8 cellular contexts compared by ENCODE assay signal in the genomic region with DNA sequence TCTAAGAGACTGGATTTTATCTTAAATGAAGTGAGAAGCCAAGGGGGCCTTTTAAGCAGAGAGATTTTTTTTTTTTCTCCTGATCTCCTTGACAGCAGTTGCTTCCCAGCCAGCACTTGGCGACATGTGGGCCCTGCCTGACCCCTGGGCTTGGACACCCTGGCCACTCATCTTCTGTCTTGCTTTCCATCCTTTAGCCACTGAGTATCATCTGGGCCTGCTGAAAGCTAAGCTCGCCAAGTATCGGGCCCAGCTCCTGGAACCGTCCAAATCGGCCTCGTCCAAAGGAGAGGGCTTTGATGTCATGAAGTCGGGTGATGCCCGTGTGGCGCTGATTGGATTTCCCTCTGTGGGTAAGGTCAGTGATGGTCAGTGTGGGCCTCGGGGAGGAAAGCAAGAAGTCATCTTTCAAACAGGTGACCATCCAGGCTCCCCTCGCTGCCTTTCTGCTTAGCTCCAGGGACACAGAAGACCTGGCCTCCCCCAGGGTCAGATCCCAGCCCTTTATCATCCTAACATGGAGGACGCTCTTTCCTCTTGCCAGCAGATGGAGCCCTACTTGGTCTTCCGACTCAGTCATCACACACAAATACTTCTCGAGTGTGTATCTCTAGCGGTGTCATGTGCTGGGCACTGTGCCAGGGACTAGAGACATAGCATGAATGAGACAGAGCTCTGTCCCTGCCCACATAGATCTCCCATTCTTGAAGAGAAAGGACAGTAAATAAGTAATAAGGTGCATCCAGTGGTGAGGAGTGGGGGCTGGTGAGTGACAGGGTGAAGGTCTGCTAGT. TPM values are rescaled to one million over a fixed set of nuclear protein-coding genes. Genes with fewer than 3 reads are reported as not detected.
DNase-seq lines count a peak whose midpoint lies in the region; ATAC-seq and TF ChIP-seq lines count a peak whose summit lies in the region.

No MANE protein-coding gene starts in this region.

- WGBS in heart left ventricle, 4 donors, result 74 to 84% (median 77%) methylated on average over 15 of the region's 15 CpGs

- CTCF ChIA-PET in BJ (lab: Yijun Ruan, JAX), result no interaction called here

- peak; percentile 79 for ATAC-seq in SK-N-SH treated with all-trans-retinoic acid at 6 μM for 48 hours
- ATAC-seq in heart left ventricle, result peak; percentile 55 to 83 (median 63)
- peak; percentile 45 for ATAC-seq in upper lobe of right lung
- ATAC-seq in GM21786 (IDR thresholded peaks at IDR 0.05; ENCODE audit: unreplicated experiment), result no peak
- ATAC-seq in GM19023 (IDR thresholded peaks at IDR 0.05; ENCODE audit: unreplicated experiment), result no peak
- ATAC-seq in GM19455 (IDR thresholded peaks at IDR 0.05; ENCODE audit: unreplicated experiment), result no peak

- POLR2A ChIA-PET in BJ (lab: Charles Lee), result no interaction called here

- intact Hi-C loops in heart left ventricle (cut with DNase I), result loop anchor here in 1 of 10 donors (10.0 kb wide), 1 partner anchor 81 kb away; no protein-coding TSS in a partner anchor
- intact Hi-C loops in upper lobe of right lung (cut with DNase I), result no loop called here

- no peaks in the 10 kb centered on the region for H3K27me3 ChIP-seq in BJ (ENCODE audit: control insufficient read depth, insufficient read depth, low read length)
- H3K27me3 ChIP-seq in H7 (ENCODE audit: control insufficient read depth, insufficient read depth, low read length), result no peaks in the 10 kb centered on the region
- no peaks in the 10 kb centered on the region for H3K27me3 ChIP-seq in heart left ventricle
- H3K27me3 ChIP-seq in upper lobe of right lung, result no peaks in the 10 kb centered on the region

- H3K27ac ChIP-seq in heart left ventricle (no peak overlapping the region), upper lobe of right lung (no peak overlapping the region)

- no peak for DNase-seq in BJ (ENCODE audit: low read depth)
- DNase-seq in H7, result peak; percentile 77
- DNase-seq in heart left ventricle, result peak in 4 of 5 donors; percentile 41 to 81 (median 60)
- DNase-seq in upper lobe of right lung, result no peak

- TF ChIP-seq POLR2A in heart left ventricle (IDR thresholded peaks at IDR 0.05), result no peak

- peaks cover 0 to 9% (median 3%) of the 10 kb centered on the region in 12 donors for H3K4me1 ChIP-seq in heart left ventricle
- H3K4me1 ChIP-seq in upper lobe of right lung, result peaks cover 4% of the 10 kb centered on the region

- H3K9me3 ChIP-seq in heart left ventricle, result no peaks in the 10 kb centered on the region
- H3K9me3 ChIP-seq in upper lobe of right lung, result no peaks in the 10 kb centered on the region

- H3K4me3 ChIP-seq in BJ (ENCODE audit: low read depth, low read length) (no peak overlapping the region), H7 (ENCODE audit: insufficient read depth, low read depth, low read length) (no peak overlapping the region), heart left ventricle (no peak overlapping the region), upper lobe of right lung (no peak overlapping the region)

- peak; percentile 52 for TF ChIP-seq CTCF in BJ (IDR thresholded peaks at IDR 0.05; ENCODE audit: insufficient read depth, low read depth, low read length)
- TF ChIP-seq CTCF in heart left ventricle (IDR thresholded peaks at IDR 0.05), result peak in 6 of 12 donors; percentile 14 to 51 (median 34)
- peak; percentile 29 for TF ChIP-seq CTCF in upper lobe of right lung (IDR thresholded peaks at IDR 0.05)

- H3K36me3 ChIP-seq in BJ (ENCODE audit: control insufficient read depth, insufficient read depth, low read length), result peaks cover 25% of the 10 kb centered on the region
- H3K36me3 ChIP-seq in H7 (replicated peaks; ENCODE audit: control insufficient read depth, insufficient read depth, low read length), result peaks cover 11% of the 10 kb centered on the region
- H3K36me3 ChIP-seq in heart left ventricle, result peaks cover 0 to 75% (median 58%) of the 10 kb centered on the region in 9 donors
- peaks cover 56% of the 10 kb centered on the region for H3K36me3 ChIP-seq in upper lobe of right lung

TF ChIP-seq in SK-N-SH treated with all-trans-retinoic acid at 6 μM for 48 hours, 23 proteins besides CTCF, POLR2A, EP300 and RAD21 (continues in another document):
- TF ChIP-seq OSR1 (CRISPR knock-in tag; IDR thresholded peaks at IDR 0.05) (no peak), TCF4 (CRISPR knock-in tag; IDR thresholded peaks at IDR 0.05; ENCODE audit: borderline replicate concordance) (no peak), ZFP30 (CRISPR knock-in tag; IDR thresholded peaks at IDR 0.05) (no peak), TOX (CRISPR knock-in tag; IDR thresholded peaks at IDR 0.05; ENCODE audit: borderline replicate concordance) (no peak), ZNF70 (CRISPR knock-in tag; IDR thresholded peaks at IDR 0.05) (no peak), ESRRG (CRISPR knock-in tag; IDR thresholded peaks at IDR 0.05) (no peak), BACH2 (CRISPR knock-in tag; IDR thresholded peaks at IDR 0.05; ENCODE audit: borderline replicate concordance) (no peak)
- TF ChIP-seq, protein P1, sequence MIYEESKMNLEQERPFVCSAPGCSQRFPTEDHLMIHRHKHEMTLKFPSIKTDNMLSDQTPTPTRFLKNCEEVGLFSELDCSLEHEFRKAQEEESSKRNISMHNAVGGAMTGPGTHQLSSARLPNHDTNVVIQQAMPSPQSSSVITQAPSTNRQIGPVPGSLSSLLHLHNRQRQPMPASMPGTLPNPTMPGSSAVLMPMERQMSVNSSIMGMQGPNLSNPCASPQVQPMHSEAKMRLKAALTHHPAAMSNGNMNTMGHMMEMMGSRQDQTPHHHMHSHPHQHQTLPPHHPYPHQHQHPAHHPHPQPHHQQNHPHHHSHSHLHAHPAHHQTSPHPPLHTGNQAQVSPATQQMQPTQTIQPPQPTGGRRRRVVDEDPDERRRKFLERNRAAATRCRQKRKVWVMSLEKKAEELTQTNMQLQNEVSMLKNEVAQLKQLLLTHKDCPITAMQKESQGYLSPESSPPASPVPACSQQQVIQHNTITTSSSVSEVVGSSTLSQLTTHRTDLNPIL (CRISPR knock-in tag; IDR thresholded peaks at IDR 0.05; ENCODE audit: low read depth), result no peak
- TF ChIP-seq, protein P2, sequence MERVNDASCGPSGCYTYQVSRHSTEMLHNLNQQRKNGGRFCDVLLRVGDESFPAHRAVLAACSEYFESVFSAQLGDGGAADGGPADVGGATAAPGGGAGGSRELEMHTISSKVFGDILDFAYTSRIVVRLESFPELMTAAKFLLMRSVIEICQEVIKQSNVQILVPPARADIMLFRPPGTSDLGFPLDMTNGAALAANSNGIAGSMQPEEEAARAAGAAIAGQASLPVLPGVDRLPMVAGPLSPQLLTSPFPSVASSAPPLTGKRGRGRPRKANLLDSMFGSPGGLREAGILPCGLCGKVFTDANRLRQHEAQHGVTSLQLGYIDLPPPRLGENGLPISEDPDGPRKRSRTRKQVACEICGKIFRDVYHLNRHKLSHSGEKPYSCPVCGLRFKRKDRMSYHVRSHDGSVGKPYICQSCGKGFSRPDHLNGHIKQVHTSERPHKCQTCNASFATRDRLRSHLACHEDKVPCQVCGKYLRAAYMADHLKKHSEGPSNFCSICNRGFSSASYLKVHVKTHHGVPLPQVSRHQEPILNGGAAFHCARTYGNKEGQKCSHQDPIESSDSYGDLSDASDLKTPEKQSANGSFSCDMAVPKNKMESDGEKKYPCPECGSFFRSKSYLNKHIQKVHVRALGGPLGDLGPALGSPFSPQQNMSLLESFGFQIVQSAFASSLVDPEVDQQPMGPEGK (CRISPR knock-in tag; IDR thresholded peaks at IDR 0.05; ENCODE audit: borderline replicate concordance), result no peak
- TF ChIP-seq, protein P3, sequence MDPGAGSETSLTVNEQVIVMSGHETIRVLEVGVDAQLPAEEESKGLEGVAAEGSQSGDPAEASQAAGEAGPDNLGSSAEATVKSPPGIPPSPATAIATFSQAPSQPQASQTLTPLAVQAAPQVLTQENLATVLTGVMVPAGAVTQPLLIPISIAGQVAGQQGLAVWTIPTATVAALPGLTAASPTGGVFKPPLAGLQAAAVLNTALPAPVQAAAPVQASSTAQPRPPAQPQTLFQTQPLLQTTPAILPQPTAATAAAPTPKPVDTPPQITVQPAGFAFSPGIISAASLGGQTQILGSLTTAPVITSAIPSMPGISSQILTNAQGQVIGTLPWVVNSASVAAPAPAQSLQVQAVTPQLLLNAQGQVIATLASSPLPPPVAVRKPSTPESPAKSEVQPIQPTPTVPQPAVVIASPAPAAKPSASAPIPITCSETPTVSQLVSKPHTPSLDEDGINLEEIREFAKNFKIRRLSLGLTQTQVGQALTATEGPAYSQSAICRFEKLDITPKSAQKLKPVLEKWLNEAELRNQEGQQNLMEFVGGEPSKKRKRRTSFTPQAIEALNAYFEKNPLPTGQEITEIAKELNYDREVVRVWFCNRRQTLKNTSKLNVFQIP (CRISPR knock-in tag; IDR thresholded peaks at IDR 0.05; ENCODE audit: borderline replicate concordance, low read depth), result no peak

RNA-seq across cellular contexts. Expression of a gene that starts 6.1 kb away (rescaled TPM):
- polyA plus RNA-seq in BJ (2011; rRNA removed) (28.8 and 36.4 TPM in 2 replicates), heart left ventricle (10 to 100 TPM; 28.0 to 29.0 TPM)
- 28.4 and 38.4 TPM in 2 replicates for polyA minus RNA-seq in BJ (2011; rRNA and poly(A)+ RNA removed)
- total RNA-seq in H7 (2014; rRNA removed; shearing (Covaris generic)), result 60.0 and 66.4 TPM in 2 replicates
- total RNA-seq in heart left ventricle (10 to 100 TPM; 17.5 to 28.8 (median 19.5) TPM), upper lobe of right lung (35.1 TPM)

RNA-seq across cellular contexts. Expression of a gene that starts 14.7 kb away (rescaled TPM):
- polyA plus RNA-seq in BJ (2011; rRNA removed) (0.58 and 1.0 TPM in 2 replicates), heart left ventricle (under 1 TPM; 0.21 to 0.30 TPM)
- 0.62 and 2.2 TPM in 2 replicates for polyA minus RNA-seq in BJ (2011; rRNA and poly(A)+ RNA removed)
- total RNA-seq in H7 (2014; rRNA removed; shearing (Covaris generic)), result 0.52 and 1.4 TPM in 2 replicates
- total RNA-seq in heart left ventricle (under 1 TPM in 7 of 9 donors, not detected in 2; 0.12 to 0.53 (median 0.35) TPM), upper lobe of right lung (2.8 TPM)

RNA-seq across cellular contexts. Expression of a gene that starts 54.6 kb away (rescaled TPM):
- polyA plus RNA-seq in BJ (2011; rRNA removed) (6.9 and 7.4 TPM in 2 replicates), heart left ventricle (10 to 100 TPM in 1 of 2 donors, 1 to 10 TPM in 1; 8.0 to 19.8 TPM)
- 13.4 and 14.7 TPM in 2 replicates for polyA minus RNA-seq in BJ (2011; rRNA and poly(A)+ RNA removed)
- total RNA-seq in H7 (2014; rRNA removed; shearing (Covaris generic)), result 11.1 and 12.9 TPM in 2 replicates
- total RNA-seq in heart left ventricle (10 to 100 TPM; 15.3 to 27.7 (median 18.2) TPM), upper lobe of right lung (11.6 TPM)

RNA-seq across cellular contexts. Expression of a gene that starts 54.8 kb away (rescaled TPM):
- 14.7 and 17.4 TPM in 2 replicates for polyA plus RNA-seq in BJ (2011; rRNA removed)
- polyA minus RNA-seq in BJ (2011; rRNA and poly(A)+ RNA removed), result 14.8 and 18.2 TPM in 2 replicates
- total RNA-seq in H7 (2014; rRNA removed; shearing (Covaris generic)), result 17.9 and 22.4 TPM in 2 replicates
- total RNA-seq in heart left ventricle, result 10 to 100 TPM; 25.6 to 46.2 (median 37.6) TPM
- polyA plus RNA-seq in heart left ventricle, result 10 to 100 TPM; 29.6 to 51.4 TPM
- total RNA-seq in upper lobe of right lung, result 26.3 TPM

Comparison
In these comparisons a context has a peak if more than half of its experiments do, and no peak if none do; other contexts are left out.
1. DNase-seq: peak in H7 (single experiment) and heart left ventricle (4 of 5); none in BJ (single experiment) and upper lobe of right lung (single experiment).
2. ATAC-seq: peak in SK-N-SH treated with all-trans-retinoic acid at 6 μM for 48 hours (single experiment), heart left ventricle (4 of 4) and upper lobe of right lung (single experiment); none in GM21786 (single experiment), GM19023 (single experiment) and GM19455 (single experiment).